8 cellular contexts compared by ENCODE assay signal in genomic region chr1:109910123-109910962, GRCh38. TPM values are rescaled to one million over a fixed set of nuclear protein-coding genes. Genes with fewer than 3 reads are reported as not detected.
DNase-seq lines count a peak whose midpoint lies in the region; ATAC-seq lines count a peak whose summit lies in the region.

Gene CSF1, plus strand, starts transcription at chr1:109910849. Its CDS starts 175 bp downstream, at chr1:109911024.

- H3K36me3 ChIP-seq in NT2/D1 (ENCODE audit: insufficient read depth, insufficient read length, low read length) (peaks cover 25% of the 10 kb centered on the region), mucosa of rectum (ENCODE audit: control insufficient read depth in 2 of 2, insufficient read depth in 2 of 2, low read length in 2 of 2) (peaks cover 0 to 2% of the 10 kb centered on the region in 2 donors)

- ATAC-seq in GM18907 (IDR thresholded peaks at IDR 0.05; ENCODE audit: unreplicated experiment): peak; percentile 30
- ATAC-seq in esophagus mucosa: peak; percentile 55
- ATAC-seq in HG03520 (IDR thresholded peaks at IDR 0.05; ENCODE audit: unreplicated experiment): no peak

- peak within 1 kb of the TSS; percentile 65 to 79 for H3K27ac ChIP-seq in mucosa of rectum (ENCODE audit: low read depth in 2 of 2, low read length in 2 of 2)

- H3K9me3 ChIP-seq in NT2/D1 (ENCODE audit: insufficient read depth, low read length) (no peaks in the 10 kb centered on the region), mucosa of rectum (ENCODE audit: control insufficient read depth in 2 of 2, low read length in 2 of 2) (no peaks in the 10 kb centered on the region)

- H3K9ac ChIP-seq in NT2/D1 (ENCODE audit: insufficient read length, low read depth) (peak within 1 kb of the TSS; percentile 84), mucosa of rectum (ENCODE audit: low read depth in 1 of 2, low read length in 2 of 2) (peak within 1 kb of the TSS; percentile 70 to 77)

- H3K27me3 ChIP-seq in NT2/D1 (ENCODE audit: insufficient read depth, insufficient read length): peaks cover 50% of the 10 kb centered on the region
- no peaks in the 10 kb centered on the region for H3K27me3 ChIP-seq in mucosa of rectum (ENCODE audit: control insufficient read depth in 2 of 2, insufficient read depth in 2 of 2, low read length in 2 of 2)

- DNase-seq in 8988T (peak; percentile 45), NT2/D1 (ENCODE audit: low read depth, low spot score) (no peak)
- DNase-seq in activated T-cell treated with anti-CD3 and anti-CD28 coated beads, Interleukin-2, amount 50 U/mL, for 48 hours: peak; percentile 77 to 80
- DNase-seq in stimulated activated CD8-positive, alpha-beta memory T cell treated with anti-CD3 and anti-CD28 coated beads, Interleukin-4, amount 100 ng/mL, for 4 hours (ENCODE audit: low read depth in 2 of 2, low spot score in 1 of 2): peak; percentile 62 to 66

- H3K4me1 ChIP-seq in NT2/D1 (ENCODE audit: insufficient read depth, insufficient read length) (peaks cover 13% of the 10 kb centered on the region), mucosa of rectum (ENCODE audit: control insufficient read depth in 2 of 2, insufficient read depth in 2 of 2, low read length in 2 of 2) (peaks cover 14 to 19% of the 10 kb centered on the region in 2 donors)

- H3K4me3 ChIP-seq in NT2/D1 (ENCODE audit: insufficient read length, low read depth) (peak within 1 kb of the TSS; percentile 78), mucosa of rectum (ENCODE audit: low read length in 2 of 2) (peak within 1 kb of the TSS; percentile 76 to 78)

RNA-seq across cellular contexts. Expression of gene CSF1, which starts in this region (rescaled TPM):
- 4.6 TPM for total RNA-seq in esophagus mucosa
